ENCODE assay signal across 16 cellular contexts in the genomic region with DNA sequence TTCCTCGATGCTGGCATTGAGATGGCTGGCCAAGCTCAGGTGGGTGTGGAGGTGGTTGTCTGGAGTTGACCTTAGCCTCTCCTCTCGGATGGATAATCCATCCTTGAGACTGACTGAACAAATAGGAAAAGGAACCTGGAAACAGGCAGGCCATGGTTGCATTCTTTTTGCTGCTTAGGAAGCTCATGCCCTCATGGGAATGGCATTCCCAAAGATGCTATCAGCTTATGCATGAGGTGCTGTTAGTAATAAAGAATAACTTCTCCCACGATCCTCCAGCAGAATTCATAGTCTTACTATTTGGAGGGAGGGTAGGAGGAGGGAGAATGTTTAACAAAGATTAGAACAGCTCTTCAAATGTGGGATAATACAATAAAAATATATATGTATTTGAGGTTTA.
DNase-seq lines count a peak whose midpoint lies in the region; ATAC-seq and TF ChIP-seq lines count a peak whose summit lies in the region.
"Had no signal": no experiment of that assay in that cellular context is flagged by ENCODE, and none has a peak within 500 bp of the region (broad histone marks: within the 10 kb centered on the region; RNA-seq: fewer than 3 reads in every experiment).

No MANE protein-coding gene starts in this region.

- H3K27me3 Mint-ChIP-seq in CD14-positive monocyte (ENCODE audit: low read depth in 3 of 3) = peaks cover 0 to 3% (median 2%) of the 10 kb centered on the region in 3 donors
- H3K27me3 Mint-ChIP-seq: stimulated activated naive B cell treated with anti-CD40 and anti-IgM and Interleukin-4, amounts not matched to agents 10 μg/mL and 1 μg/mL and 100 μg/mL, for 72 hours had no signal

- peaks cover 0 to 2% (median 0%) of the 10 kb centered on the region in 7 donors for H3K9me3 Mint-ChIP-seq in CD14-positive monocyte
- H3K9me3 Mint-ChIP-seq: activated T-cell treated with anti-CD3 and anti-CD28 coated beads, Interleukin-2, amount 50 U/mL, for 4 hours; stimulated activated naive B cell treated with anti-CD40 and anti-IgM and Interleukin-4, amounts not matched to agents 10 μg/mL and 1 μg/mL and 100 μg/mL, for 72 hours; T-helper 1 cell treated with Interleukin-12 subunit alpha and Interleukin-12 subunit beta and Interleukin-4 antibody, amounts not matched to agents 30 μg/mL and 1 μg/mL, for 36 hours had no signal

- no peaks in the 10 kb centered on the region for H3K27me3 ChIP-seq in adipocyte (replicated peaks; ENCODE audit: control insufficient read depth, insufficient read depth, low read length)
- H3K27me3 ChIP-seq: adrenal gland, heart right ventricle had no signal

- H3K4me3 Mint-ChIP-seq in CD14-positive monocyte = no peak overlapping the region
- H3K4me3 Mint-ChIP-seq: activated T-cell treated with anti-CD3 and anti-CD28 coated beads, Interleukin-2, amount 50 U/mL, for 4 hours; stimulated activated naive B cell treated with anti-CD40 and anti-IgM and Interleukin-4, amounts not matched to agents 10 μg/mL and 1 μg/mL and 100 μg/mL, for 72 hours; T-helper 1 cell treated with Interleukin-12 subunit alpha and Interleukin-12 subunit beta and Interleukin-4 antibody, amounts not matched to agents 30 μg/mL and 1 μg/mL, for 36 hours had no signal

- H3K27ac Mint-ChIP-seq in CD14-positive monocyte = no peak overlapping the region
- H3K27ac Mint-ChIP-seq: stimulated activated naive B cell treated with anti-CD40 and anti-IgM and Interleukin-4, amounts not matched to agents 10 μg/mL and 1 μg/mL and 100 μg/mL, for 72 hours; T-helper 1 cell treated with Interleukin-12 subunit alpha and Interleukin-12 subunit beta and Interleukin-4 antibody, amounts not matched to agents 30 μg/mL and 1 μg/mL, for 36 hours had no signal

- H3K4me3 ChIP-seq in adipocyte (ENCODE audit: low read length) = no peak overlapping the region
- H3K4me3 ChIP-seq: adrenal gland, heart right ventricle had no signal

- H3K9me3 ChIP-seq in adipocyte (ENCODE audit: control insufficient read depth, low read length) = no peaks in the 10 kb centered on the region
- H3K9me3 ChIP-seq: adrenal gland, heart right ventricle had no signal

- no peak overlapping the region for H3K9ac ChIP-seq in adipocyte (ENCODE audit: low read length)

- peaks cover 26% of the 10 kb centered on the region for H3K4me1 ChIP-seq in adipocyte (ENCODE audit: control insufficient read depth, insufficient read depth, low read length)

- peaks cover 9% of the 10 kb centered on the region for H3K4me1 Mint-ChIP-seq in CD14-positive monocyte

- H3K27ac ChIP-seq in substantia nigra (ENCODE audit: low read depth, low read length, poor library complexity, severe bottlenecking) = peak overlapping the region; percentile 90
- H3K27ac ChIP-seq: heart right ventricle had no signal

- intact Hi-C loops in CD14-positive monocyte (cut with micrococcal nuclease) = no loop called here

- DNase-seq in GM04504 (ENCODE audit: low read depth) = peak; percentile 39
- peak; percentile 40 for DNase-seq in adipocyte (ENCODE audit: low read depth)
- DNase-seq in glomerular visceral epithelial cell (ENCODE audit: extremely low spot score) = peak; percentile 44
- DNase-seq in substantia nigra (lab: John Stamatoyannopoulos, UW) = no peak
- DNase-seq in NCI-H345 treated with DMSO at 0.1 percent for 48 hours (lab: John Stamatoyannopoulos, UW; ENCODE audit: unreplicated experiment) = no peak
- no peak for DNase-seq in CD14-positive monocyte (ENCODE audit: low spot score)
- DNase-seq: activated CD4-positive, alpha-beta T cell treated with anti-CD3 and anti-CD28 coated beads for 48 hours; activated T-cell treated with anti-CD3 and anti-CD28 coated beads, Interleukin-2, amount 50 U/mL, for 4 hours; adrenal gland; heart right ventricle; NCI-H2171; stimulated activated CD4-positive, alpha-beta T cell treated with anti-CD3 and anti-CD28 coated beads, Interleukin-2, amount 100 ng/mL, for 24 hours; stimulated activated naive B cell treated with anti-CD40 and anti-IgM and Interleukin-4, amounts not matched to agents 10 μg/mL and 1 μg/mL and 100 μg/mL, for 72 hours had no signal

- H3K36me3 ChIP-seq in adipocyte (ENCODE audit: control insufficient read depth, insufficient read depth, low read length, severe bottlenecking) = peaks cover 74% of the 10 kb centered on the region
- H3K36me3 ChIP-seq: adrenal gland had no signal

- ATAC-seq in GM21825 (IDR thresholded peaks at IDR 0.05; ENCODE audit: unreplicated experiment) = no peak
- ATAC-seq: activated T-cell treated with anti-CD3 and anti-CD28 coated beads, Interleukin-2, amount 50 U/mL, for 4 hours; heart right ventricle; HepG2 had no signal

- no peak for TF ChIP-seq CTCF in CD14-positive monocyte (IDR thresholded peaks at IDR 0.05)

- no peaks in the 10 kb centered on the region for H3K36me3 Mint-ChIP-seq in CD14-positive monocyte
- H3K36me3 Mint-ChIP-seq: stimulated activated naive B cell treated with anti-CD40 and anti-IgM and Interleukin-4, amounts not matched to agents 10 μg/mL and 1 μg/mL and 100 μg/mL, for 72 hours had no signal

Comparison
In these comparisons a context has a peak if more than half of its experiments do, and no peak if none do; other contexts are left out.
1. DNase-seq: peak in GM04504 (single experiment), adipocyte (single experiment) and glomerular visceral epithelial cell (single experiment); none in substantia nigra (0 of 49), NCI-H345 treated with DMSO at 0.1 percent for 48 hours (single experiment) and CD14-positive monocyte (single experiment).